Comparison of ENCODE assay signal across 11 cellular contexts in genomic region chr13:98751397-98752110, GRCh38. TPM values are rescaled to one million over a fixed set of nuclear protein-coding genes. Genes with fewer than 3 reads are reported as not detected.
A peak's percentile ranks its signal among the peaks of the same experiment; 100 is the strongest.
DNase-seq lines count a peak whose midpoint lies in the region; ATAC-seq and TF ChIP-seq lines count a peak whose summit lies in the region.
"Had no signal": no experiment of that assay in that cellular context is flagged by ENCODE, and none has a peak within 500 bp of the region (broad histone marks: within the 10 kb centered on the region; RNA-seq: fewer than 3 reads in every experiment).

No MANE protein-coding gene starts in this region.

- no peak overlapping the region for H2BK120ac ChIP-seq in trophoblast cell (ENCODE audit: insufficient read depth, low read length, poor library complexity)

- ATAC-seq in SK-N-SH treated with all-trans-retinoic acid at 6 μM for 48 hours (peak; percentile 45), HG02798 (IDR thresholded peaks at IDR 0.05; ENCODE audit: poor library complexity, unreplicated experiment) (no peak)
- ATAC-seq: GM12878 had no signal

- H3K4me3 Mint-ChIP-seq in glutamatergic neuron (ENCODE audit: unreplicated experiment), result peak overlapping the region; percentile 61
- no peak overlapping the region for H3K4me3 Mint-ChIP-seq in activated naive CD4-positive, alpha-beta T cell treated with anti-CD3 and anti-CD28 coated beads, Interleukin-2, amount 10 ng/mL, durations not matched to agents 7 days and 5 days

- H3K4ac ChIP-seq in trophoblast cell (ENCODE audit: low read depth, low read length), result no peak overlapping the region

- no peak overlapping the region for H2BK5ac ChIP-seq in trophoblast cell (ENCODE audit: low read depth, low read length, poor library complexity)

- H3K14ac ChIP-seq in trophoblast cell (ENCODE audit: low read length), result no peak overlapping the region

- no peak for TF ChIP-seq CTCF in glutamatergic neuron (IDR thresholded peaks at IDR 0.05; ENCODE audit: partially characterized antibody, unreplicated experiment)
- no peak for TF ChIP-seq CTCF in GM13977 (IDR thresholded peaks at IDR 0.05; ENCODE audit: extremely low read depth, insufficient read depth, missing control alignments)

- H3K27me3 Mint-ChIP-seq in glutamatergic neuron (ENCODE audit: unreplicated experiment), result peaks cover 19% of the 10 kb centered on the region
- H3K27me3 Mint-ChIP-seq in activated naive CD4-positive, alpha-beta T cell treated with anti-CD3 and anti-CD28 coated beads, Interleukin-2, amount 10 ng/mL, durations not matched to agents 7 days and 5 days, result peaks cover 86% of the 10 kb centered on the region

- H3K36me3 Mint-ChIP-seq in glutamatergic neuron (ENCODE audit: unreplicated experiment), result peaks cover 9% of the 10 kb centered on the region
- H3K36me3 Mint-ChIP-seq in activated naive CD4-positive, alpha-beta T cell treated with anti-CD3 and anti-CD28 coated beads, Interleukin-2, amount 10 ng/mL, durations not matched to agents 7 days and 5 days, result peaks cover 2% of the 10 kb centered on the region

- H3K9ac ChIP-seq in ES-I3 (ENCODE audit: low read depth, low read length), result peak overlapping the region; percentile 55
- H3K9ac ChIP-seq in trophoblast cell (ENCODE audit: low read length), result no peak overlapping the region

- H3K4me2 ChIP-seq in trophoblast cell (ENCODE audit: low read length), result peak overlapping the region; percentile 95

- peaks cover 1% of the 10 kb centered on the region for H3K79me2 ChIP-seq in trophoblast cell (ENCODE audit: control insufficient read depth, insufficient read depth, low read length, poor library complexity)

- CTCF ChIA-PET in activated naive CD4-positive, alpha-beta T cell treated with anti-CD3 and anti-CD28 coated beads, Interleukin-2, amount 10 ng/mL, durations not matched to agents 7 days and 5 days (lab: Charles Lee), result no interaction called here

- H3K18ac ChIP-seq in trophoblast cell (ENCODE audit: low read length), result peak overlapping the region; percentile 53

- H3K4me1 Mint-ChIP-seq in glutamatergic neuron (ENCODE audit: low read depth, unreplicated experiment), result peaks cover 1% of the 10 kb centered on the region
- H3K4me1 Mint-ChIP-seq in activated naive CD4-positive, alpha-beta T cell treated with anti-CD3 and anti-CD28 coated beads, Interleukin-2, amount 10 ng/mL, durations not matched to agents 7 days and 5 days, result no peaks in the 10 kb centered on the region

- H3K27ac ChIP-seq in trophoblast cell (ENCODE audit: low read depth, low read length), result no peak overlapping the region
- H3K27ac ChIP-seq: HL-60 had no signal

- no peaks in the 10 kb centered on the region; the same call in 1 of the 2 replicates for H3K9me3 ChIP-seq in ES-I3 (ENCODE audit: control insufficient read depth, insufficient read depth, low read length)
- peaks cover 2% of the 10 kb centered on the region for H3K9me3 ChIP-seq in trophoblast cell (ENCODE audit: insufficient read depth, low read depth, low read length)

- no peak overlapping the region for H4K8ac ChIP-seq in trophoblast cell (ENCODE audit: low read depth, low read length)

- H2BK12ac ChIP-seq in trophoblast cell (ENCODE audit: low read length), result peak overlapping the region; percentile 39

- DNase-seq in glutamatergic neuron, result no peak
- DNase-seq in trophoblast cell, result peak in 1 of 2 donors; percentile 25
- DNase-seq in GM13977 (ENCODE audit: low spot score), result no peak
- DNase-seq in stimulated activated CD4-positive, alpha-beta T cell treated with anti-CD3 and anti-CD28 coated beads, Interleukin-15, amount 100 ng/mL, for 24 hours, result no peak
- no peak for DNase-seq in activated naive CD4-positive, alpha-beta T cell treated with anti-CD3 and anti-CD28 coated beads, Interleukin-2, amount 10 ng/mL, durations not matched to agents 7 days and 5 days
- DNase-seq: caudate nucleus had no signal

- in situ Hi-C loops in GM13977 (cut with MboI; ENCODE audit: low pct_unique_long_range_greater_than_20kb, low sequenced_read_pairs, unreplicated experiment), result no loop called here

- no peak overlapping the region for H2AK5ac ChIP-seq in trophoblast cell (ENCODE audit: low read length)

- H3K27ac Mint-ChIP-seq in glutamatergic neuron (ENCODE audit: unreplicated experiment), result no peak overlapping the region
- H3K27ac Mint-ChIP-seq in activated naive CD4-positive, alpha-beta T cell treated with anti-CD3 and anti-CD28 coated beads, Interleukin-2, amount 10 ng/mL, durations not matched to agents 7 days and 5 days, result no peak overlapping the region

- H3K36me3 ChIP-seq in ES-I3 (ENCODE audit: insufficient read depth, low read length), result no peaks in the 10 kb centered on the region
- no peaks in the 10 kb centered on the region for H3K36me3 ChIP-seq in trophoblast cell (ENCODE audit: control insufficient read depth in 1 of 2, insufficient read depth in 2 of 2, low read length in 2 of 2)

- no peak overlapping the region for H4K12ac ChIP-seq in trophoblast cell (ENCODE audit: low read depth, low read length)

- no peaks in the 10 kb centered on the region for H3K9me3 Mint-ChIP-seq in glutamatergic neuron (ENCODE audit: unreplicated experiment)
- peaks cover 7% of the 10 kb centered on the region for H3K9me3 Mint-ChIP-seq in activated naive CD4-positive, alpha-beta T cell treated with anti-CD3 and anti-CD28 coated beads, Interleukin-2, amount 10 ng/mL, durations not matched to agents 7 days and 5 days

- H3K23ac ChIP-seq in trophoblast cell (ENCODE audit: low read length), result no peak overlapping the region

- H3K27me3 ChIP-seq in trophoblast cell (ENCODE audit: insufficient read depth, low read length), result peaks cover 3% of the 10 kb centered on the region

- H4K91ac ChIP-seq in trophoblast cell (ENCODE audit: low read depth, low read length), result no peak overlapping the region

- H3K4me1 ChIP-seq in ES-I3 (ENCODE audit: insufficient read depth, low read length), result peaks cover 7% of the 10 kb centered on the region
- peaks cover 16 to 22% of the 10 kb centered on the region in 2 experiments for H3K4me1 ChIP-seq in trophoblast cell (ENCODE audit: control insufficient read depth in 1 of 2, insufficient read depth in 2 of 2, low read length in 2 of 2)

- H3K79me1 ChIP-seq in trophoblast cell (ENCODE audit: low read length), result no peaks in the 10 kb centered on the region

- H2AFZ ChIP-seq in trophoblast cell (ENCODE audit: insufficient read depth, low read length, poor library complexity), result no peak overlapping the region

- no peak overlapping the region for H3K4me3 ChIP-seq in trophoblast cell (ENCODE audit: low read depth, low read length)
- H3K4me3 ChIP-seq: GM12878 had no signal

- no CpG with 5 or more reads among the region's 14 CpGs for WGBS in trophoblast cell (ENCODE audit: extremely low coverage, insufficient coverage, insufficient read length)

TF ChIP-seq in SK-N-SH treated with all-trans-retinoic acid at 6 μM for 48 hours, 23 proteins besides CTCF, POLR2A, EP300 and RAD21 (continues in another document):
- TF ChIP-seq SNAI2 (CRISPR knock-in tag; IDR thresholded peaks at IDR 0.05) (no peak), ESRRG (CRISPR knock-in tag; IDR thresholded peaks at IDR 0.05) (no peak), PPARA (CRISPR knock-in tag; IDR thresholded peaks at IDR 0.05; ENCODE audit: borderline replicate concordance) (no peak), CREB5 (CRISPR knock-in tag; IDR thresholded peaks at IDR 0.05; ENCODE audit: low read depth) (no peak), ZNF565 (CRISPR knock-in tag; conservative IDR thresholded peaks at IDR 0.05; ENCODE audit: low read depth) (no peak), GLIS3 (CRISPR knock-in tag; IDR thresholded peaks at IDR 0.05) (no peak), CSDC2 (CRISPR knock-in tag; IDR thresholded peaks at IDR 0.05) (no peak), RARB (CRISPR knock-in tag; IDR thresholded peaks at IDR 0.05) (no peak), ARNTL (CRISPR knock-in tag; IDR thresholded peaks at IDR 0.05; ENCODE audit: borderline replicate concordance, low read depth) (no peak), ZC3H10 (CRISPR knock-in tag; IDR thresholded peaks at IDR 0.05) (no peak)
- TF ChIP-seq, protein P1, sequence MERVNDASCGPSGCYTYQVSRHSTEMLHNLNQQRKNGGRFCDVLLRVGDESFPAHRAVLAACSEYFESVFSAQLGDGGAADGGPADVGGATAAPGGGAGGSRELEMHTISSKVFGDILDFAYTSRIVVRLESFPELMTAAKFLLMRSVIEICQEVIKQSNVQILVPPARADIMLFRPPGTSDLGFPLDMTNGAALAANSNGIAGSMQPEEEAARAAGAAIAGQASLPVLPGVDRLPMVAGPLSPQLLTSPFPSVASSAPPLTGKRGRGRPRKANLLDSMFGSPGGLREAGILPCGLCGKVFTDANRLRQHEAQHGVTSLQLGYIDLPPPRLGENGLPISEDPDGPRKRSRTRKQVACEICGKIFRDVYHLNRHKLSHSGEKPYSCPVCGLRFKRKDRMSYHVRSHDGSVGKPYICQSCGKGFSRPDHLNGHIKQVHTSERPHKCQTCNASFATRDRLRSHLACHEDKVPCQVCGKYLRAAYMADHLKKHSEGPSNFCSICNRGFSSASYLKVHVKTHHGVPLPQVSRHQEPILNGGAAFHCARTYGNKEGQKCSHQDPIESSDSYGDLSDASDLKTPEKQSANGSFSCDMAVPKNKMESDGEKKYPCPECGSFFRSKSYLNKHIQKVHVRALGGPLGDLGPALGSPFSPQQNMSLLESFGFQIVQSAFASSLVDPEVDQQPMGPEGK (CRISPR knock-in tag; IDR thresholded peaks at IDR 0.05; ENCODE audit: borderline replicate concordance), result no peak

RNA-seq across cellular contexts. Expression of gene SLC15A1, which starts 0.9 kb away (rescaled TPM):
- total RNA-seq in glutamatergic neuron (ENCODE audit: unreplicated experiment), result not detected
- polyA plus RNA-seq in trophoblast cell (2013), result 2.2 and 2.3 TPM in 2 replicates
- total RNA-seq: GM12878 had no signal
- polyA plus RNA-seq: GM12878 had no signal
